ENCODE assay signal across 19 cellular contexts in genomic region chr6:79277109-79277508, GRCh38. TPM values are rescaled to one million over a fixed set of nuclear protein-coding genes. Genes with fewer than 3 reads are reported as not detected.
DNase-seq lines count a peak whose midpoint lies in the region; ATAC-seq, FAIRE-seq and TF ChIP-seq lines count a peak whose summit lies in the region.
"Had no signal": no experiment of that assay in that cellular context is flagged by ENCODE, and none has a peak within 500 bp of the region (broad histone marks: within the 10 kb centered on the region; RNA-seq: fewer than 3 reads in every experiment).

No MANE protein-coding gene starts in this region.

- H3K9me3 ChIP-seq in breast epithelium (peaks cover 0 to 5% of the 10 kb centered on the region in 2 donors), small intestine (ENCODE audit: control insufficient read depth, low read depth) (no peaks in the 10 kb centered on the region)
- H3K9me3 ChIP-seq: pancreas had no signal

- H3K4me1 ChIP-seq in breast epithelium (no peaks in the 10 kb centered on the region), small intestine (ENCODE audit: control insufficient read depth in 2 of 2, insufficient read depth in 1 of 2, low read depth in 1 of 2, low read length in 1 of 2) (peaks cover 0 to 2% of the 10 kb centered on the region in 2 donors)
- H3K4me1 ChIP-seq: spleen had no signal

- no peak overlapping the region for H3K27ac Mint-ChIP-seq in MCF 10A (ENCODE audit: low read depth, unreplicated experiment)
- H3K27ac Mint-ChIP-seq: activated CD8-positive, alpha-beta T cell treated with anti-CD3 and anti-CD28 coated beads, Interleukin-2, amount 10 ng/mL, durations not matched to agents 7 days and 5 days; activated T-helper 1 cell treated with anti-CD3 and anti-CD28 coated beads, Interleukin-12 subunit alpha, Interleukin-12 subunit beta, Interleukin-2, Interleukin-4 antibody, amounts not matched to agents 30 ng/mL and 10 ng/mL and 1 ng/mL, durations not matched to agents 14 hours and 24 hours and 36 hours; stimulated activated naive CD8-positive, alpha-beta T cell treated with anti-CD3 and anti-CD28 coated beads, Interleukin-15, amount 100 ng/mL, for 72 hours had no signal

- DNase-seq in MCF 10A (ENCODE audit: unreplicated experiment): peak; percentile 27
- DNase-seq in breast epithelium (ENCODE audit: low spot score in 2 of 2): no peak
- DNase-seq in choroid plexus epithelial cell (ENCODE audit: low read depth): peak; percentile 41
- peak; percentile 78 for DNase-seq in kidney glomerular epithelial cell (lab: John Stamatoyannopoulos, UW)
- DNase-seq in small intestine: no peak
- DNase-seq: 8988T; activated CD8-positive, alpha-beta T cell treated with anti-CD3 and anti-CD28 coated beads, Interleukin-2, amount 10 ng/mL, durations not matched to agents 7 days and 5 days; Kasumi-1; midbrain; NCI-H1694; pancreas; spleen; stimulated activated naive CD8-positive, alpha-beta T cell treated with anti-CD3 and anti-CD28 coated beads, Interleukin-15, amount 100 ng/mL, for 72 hours had no signal

- no peaks in the 10 kb centered on the region for H3K27me3 ChIP-seq in breast epithelium
- no peaks in the 10 kb centered on the region for H3K27me3 ChIP-seq in small intestine (ENCODE audit: control insufficient read depth in 2 of 2, insufficient read depth in 2 of 2, low read length in 2 of 2)
- H3K27me3 ChIP-seq: pancreas, spleen had no signal

- ATAC-seq in HG02852 (IDR thresholded peaks at IDR 0.05; ENCODE audit: unreplicated experiment): no peak
- ATAC-seq in GM21447 (IDR thresholded peaks at IDR 0.05; ENCODE audit: unreplicated experiment): no peak
- no peak for ATAC-seq in HG03045 (IDR thresholded peaks at IDR 0.05; ENCODE audit: unreplicated experiment)
- ATAC-seq: activated CD8-positive, alpha-beta T cell treated with anti-CD3 and anti-CD28 coated beads, Interleukin-2, amount 10 ng/mL, durations not matched to agents 7 days and 5 days; stimulated activated naive CD8-positive, alpha-beta T cell treated with anti-CD3 and anti-CD28 coated beads, Interleukin-15, amount 100 ng/mL, for 72 hours had no signal

- POLR2A ChIA-PET in MCF 10A (lab: Yijun Ruan, JAX): interaction anchor here (0.7 kb wide), 1 partner anchor 14 kb away, joined by 3 read pairs; no protein-coding TSS in a partner anchor

- peaks cover 6% of the 10 kb centered on the region for H3K4me1 Mint-ChIP-seq in MCF 10A (ENCODE audit: insufficient read depth, unreplicated experiment)
- H3K4me1 Mint-ChIP-seq: stimulated activated naive CD8-positive, alpha-beta T cell treated with anti-CD3 and anti-CD28 coated beads, Interleukin-15, amount 100 ng/mL, for 72 hours had no signal

- no peak for FAIRE-seq in small intestine (lab: Jason Lieb, UNC)
- FAIRE-seq: pancreas had no signal

- no peaks in the 10 kb centered on the region for H3K36me3 Mint-ChIP-seq in MCF 10A (ENCODE audit: insufficient read depth, unreplicated experiment)

- no peak for TF ChIP-seq CTCF in MCF 10A (IDR thresholded peaks at IDR 0.05; ENCODE audit: unreplicated experiment)
- TF ChIP-seq CTCF in breast epithelium (IDR thresholded peaks at IDR 0.05): no peak
- no peak for TF ChIP-seq CTCF in choroid plexus epithelial cell (conservative IDR thresholded peaks at IDR 0.05; ENCODE audit: low read depth, low read length)

- H3K27ac ChIP-seq in breast epithelium (no peak overlapping the region), small intestine (ENCODE audit: low read depth in 1 of 2, low read length in 1 of 2) (no peak overlapping the region)
- H3K27ac ChIP-seq: pancreas, SK-N-MC, spleen, VCaP had no signal

- H3K27me3 Mint-ChIP-seq in MCF 10A (ENCODE audit: insufficient read depth, unreplicated experiment): no peaks in the 10 kb centered on the region
- H3K27me3 Mint-ChIP-seq: stimulated activated naive CD8-positive, alpha-beta T cell treated with anti-CD3 and anti-CD28 coated beads, Interleukin-15, amount 100 ng/mL, for 72 hours had no signal

- H3K4me3 ChIP-seq in breast epithelium: no peak overlapping the region
- H3K4me3 ChIP-seq in choroid plexus epithelial cell (ENCODE audit: low read depth, low read length): no peak overlapping the region
- no peak overlapping the region for H3K4me3 ChIP-seq in small intestine (ENCODE audit: low read depth in 1 of 2, low read length in 2 of 2)
- H3K4me3 ChIP-seq: pancreas, SK-N-MC, spleen had no signal

- H3K9me3 Mint-ChIP-seq in MCF 10A (ENCODE audit: unreplicated experiment): peaks cover 27% of the 10 kb centered on the region

- H3K4me3 Mint-ChIP-seq in MCF 10A (ENCODE audit: unreplicated experiment): no peak overlapping the region
- H3K4me3 Mint-ChIP-seq: activated CD8-positive, alpha-beta T cell treated with anti-CD3 and anti-CD28 coated beads, Interleukin-2, amount 10 ng/mL, durations not matched to agents 7 days and 5 days; activated T-helper 1 cell treated with anti-CD3 and anti-CD28 coated beads, Interleukin-12 subunit alpha, Interleukin-12 subunit beta, Interleukin-2, Interleukin-4 antibody, amounts not matched to agents 30 ng/mL and 10 ng/mL and 1 ng/mL, durations not matched to agents 14 hours and 24 hours and 36 hours; stimulated activated naive CD8-positive, alpha-beta T cell treated with anti-CD3 and anti-CD28 coated beads, Interleukin-15, amount 100 ng/mL, for 72 hours had no signal

- H3K36me3 ChIP-seq in breast epithelium (no peaks in the 10 kb centered on the region), small intestine (ENCODE audit: control insufficient read depth in 2 of 2, insufficient read depth in 2 of 2, low read length in 2 of 2) (no peaks in the 10 kb centered on the region)
- H3K36me3 ChIP-seq: pancreas, spleen had no signal

- CTCF ChIA-PET in MCF 10A (lab: Yijun Ruan, JAX): interaction anchor here (0.7 kb wide), 1 partner anchor 25 kb away, joined by 3 read pairs; no protein-coding TSS in a partner anchor

- BruUV-seq in MCF 10A (replicated peaks; lab: Mats Ljungman, UMichigan): no TSS peak

- intact Hi-C loops in MCF 10A (cut with micrococcal nuclease) (no loop called here), breast epithelium (cut with DNase I; ENCODE audit: low total_unique reads) (no loop called here)

- TF ChIP-seq POLR2A in breast epithelium (IDR thresholded peaks at IDR 0.05): no peak

RNA-seq across cellular contexts. Expression of gene HMGN3, which starts 42.6 kb away (rescaled TPM):
- 18.7 and 36.5 TPM in 2 replicates for total RNA-seq in MCF 10A (2022)
- total RNA-seq in breast epithelium: 10 to 100 TPM; 38.3 to 73.6 (median 61.1) TPM
- 100 to 1,000 TPM in 1 of 3 donors, 10 to 100 TPM in 2; 51.1 to 106 (median 74.0) TPM for polyA plus RNA-seq in small intestine

Comparison
In these comparisons a context has a peak if more than half of its experiments do, and no peak if none do; other contexts are left out.
1. DNase-seq: peak in MCF 10A (single experiment), choroid plexus epithelial cell (single experiment) and kidney glomerular epithelial cell (single experiment); none in breast epithelium (0 of 2) and small intestine (single experiment).